ENCODE assay signal across 8 cellular contexts in genomic region chr1:25817840-25818501, GRCh38. TPM values are rescaled to one million over a fixed set of nuclear protein-coding genes. Genes with fewer than 3 reads are reported as not detected.
DNase-seq lines count a peak whose midpoint lies in the region; ATAC-seq, FAIRE-seq and TF ChIP-seq lines count a peak whose summit lies in the region.

No MANE protein-coding gene starts in this region.

- H3K36me3 ChIP-seq in HepG2 (replicated peaks in 1 of 2; ENCODE audit: control insufficient read depth in 1 of 2, insufficient read depth in 2 of 2, low read length in 2 of 2) (no peaks in the 10 kb centered on the region), ascending aorta (peaks cover 30 to 32% of the 10 kb centered on the region in 2 donors)

- peaks cover 30% of the 10 kb centered on the region for H3K4me1 Mint-ChIP-seq in stimulated activated naive CD8-positive, alpha-beta T cell treated with anti-CD3 and anti-CD28 coated beads, Interleukin-15, Interleukin-2, amounts not matched to agents 100 ng/mL and 50 ng/mL, for 24 hours (ENCODE audit: low read depth)
- peaks cover 35% of the 10 kb centered on the region for H3K4me1 Mint-ChIP-seq in activated T-helper 1 cell treated with anti-CD3 and anti-CD28 coated beads, Interleukin-12 subunit alpha, Interleukin-12 subunit beta, Interleukin-2, Interleukin-4 antibody, amounts not matched to agents 30 ng/mL and 10 ng/mL and 1 ng/mL, durations not matched to agents 14 hours and 24 hours and 36 hours (ENCODE audit: low read depth)

- H3K4me3 ChIP-seq in HepG2 (replicated peaks in 1 of 3; ENCODE audit: insufficient read depth in 1 of 3, low read depth in 2 of 3, low read length in 3 of 3) (peak overlapping the region in 2 of 3 experiments; percentile 90 to 94; a peak in 3 of 6 replicates), ascending aorta (no peak overlapping the region)

- H3K36me3 Mint-ChIP-seq in stimulated activated naive CD8-positive, alpha-beta T cell treated with anti-CD3 and anti-CD28 coated beads, Interleukin-15, Interleukin-2, amounts not matched to agents 100 ng/mL and 50 ng/mL, for 24 hours (ENCODE audit: low read depth) = peaks cover 3% of the 10 kb centered on the region
- peaks cover 8% of the 10 kb centered on the region for H3K36me3 Mint-ChIP-seq in activated T-helper 1 cell treated with anti-CD3 and anti-CD28 coated beads, Interleukin-12 subunit alpha, Interleukin-12 subunit beta, Interleukin-2, Interleukin-4 antibody, amounts not matched to agents 30 ng/mL and 10 ng/mL and 1 ng/mL, durations not matched to agents 14 hours and 24 hours and 36 hours (ENCODE audit: low read depth)

- DNase-seq in stimulated activated naive CD8-positive, alpha-beta T cell treated with anti-CD3 and anti-CD28 coated beads, Interleukin-15, Interleukin-2, amounts not matched to agents 100 U/mL and 50 U/mL, for 24 hours = no peak
- no peak for DNase-seq in activated T-helper 1 cell treated with anti-CD3 and anti-CD28 coated beads, Interleukin-12 subunit alpha, Interleukin-12 subunit beta, Interleukin-2, Interleukin-4 antibody, amounts not matched to agents 30 ng/mL and 10 ng/mL and 1 ng/mL, durations not matched to agents 14 hours and 24 hours and 36 hours (ENCODE audit: low spot score)
- DNase-seq in HepG2 (ENCODE audit: low spot score) (peak; percentile 10), omental fat pad (ENCODE audit: low spot score) (no peak), ascending aorta (ENCODE audit: low spot score in 2 of 2) (no peak), A172 (ENCODE audit: low spot score) (no peak)

- no peak overlapping the region for H2AFZ ChIP-seq in HepG2 (ENCODE audit: low read length)

- intact Hi-C loops in activated T-helper 1 cell treated with anti-CD3 and anti-CD28 coated beads, Interleukin-12 subunit alpha, Interleukin-12 subunit beta, Interleukin-2, Interleukin-4 antibody, amounts not matched to agents 30 ng/mL and 10 ng/mL and 1 ng/mL, durations not matched to agents 14 hours and 24 hours and 36 hours (cut with micrococcal nuclease) = no loop called here
- intact Hi-C loops in HepG2 (cut with micrococcal nuclease; ENCODE audit: unreplicated experiment) (no loop called here), ascending aorta (cut with DNase I) (no loop called here)

- POLR2A ChIA-PET in HepG2 (lab: Yijun Ruan, JAX) = interaction anchor here (1.0 to 3.3 kb wide), 3 partner anchors 8 to 179 kb away, joined by 3 to 20 read pairs (median 10); partner anchors contain the start of gene PAFAH2

- peak overlapping the region; percentile 98 for H3K27ac ChIP-seq in HepG2 (ENCODE audit: extremely low read length, insufficient read depth, low read length)
- H3K27ac ChIP-seq in ascending aorta = no peak overlapping the region

- H3K27me3 ChIP-seq in HepG2 (ENCODE audit: control insufficient read depth in 1 of 2, insufficient read depth in 2 of 2, low read length in 2 of 2) (no peaks in the 10 kb centered on the region; a peak in 1 of 5 replicates), ascending aorta (no peaks in the 10 kb centered on the region)

- H3K9ac ChIP-seq in HepG2 (ENCODE audit: insufficient read depth, low read depth, low read length) = peak overlapping the region; percentile 98

- FAIRE-seq in HepG2 (lab: Jason Lieb, UNC) = peak; percentile 83

- ATAC-seq in stimulated activated naive CD8-positive, alpha-beta T cell treated with anti-CD3 and anti-CD28 coated beads, Interleukin-15, Interleukin-2, amounts not matched to agents 100 U/mL and 50 U/mL, for 24 hours = no peak
- no peak for ATAC-seq in HepG2
- ATAC-seq in omental fat pad (ENCODE audit: low FRiP score) = no peak
- no peak for ATAC-seq in HG03457 (IDR thresholded peaks at IDR 0.05; ENCODE audit: unreplicated experiment)

- in situ Hi-C loops in HepG2 (cut with HindIII; ENCODE audit: extremely low pct_ligation_motif_present, low pct_unique_long_range_greater_than_20kb) = loop anchor here (25.0 kb wide), 1 partner anchor 206 kb away; the partner anchor contains the start of gene MAN1C1

- H3K27ac Mint-ChIP-seq in stimulated activated naive CD8-positive, alpha-beta T cell treated with anti-CD3 and anti-CD28 coated beads, Interleukin-15, Interleukin-2, amounts not matched to agents 100 ng/mL and 50 ng/mL, for 24 hours = peak overlapping the region; percentile 2
- H3K27ac Mint-ChIP-seq in activated T-helper 1 cell treated with anti-CD3 and anti-CD28 coated beads, Interleukin-12 subunit alpha, Interleukin-12 subunit beta, Interleukin-2, Interleukin-4 antibody, amounts not matched to agents 30 ng/mL and 10 ng/mL and 1 ng/mL, durations not matched to agents 14 hours and 24 hours and 36 hours = peak overlapping the region; percentile 73

- H4K20me1 ChIP-seq in HepG2 (ENCODE audit: insufficient read depth, low read length) = peaks cover 4% of the 10 kb centered on the region; the same call in 1 of the 2 replicates

- 0 out of 2 replicates have a peak, but pooled peaks have one; percentile 5 for TF ChIP-seq RAD21 in HepG2 (CRISPR knock-in tag; IDR thresholded peaks at IDR 0.05)

- H3K9me3 ChIP-seq in HepG2 (ENCODE audit: low read length) = no peaks in the 10 kb centered on the region
- H3K9me3 ChIP-seq in ascending aorta = no peaks in the 10 kb centered on the region

- BruUV-seq in HepG2 (replicated peaks; lab: Mats Ljungman, UMichigan) = no TSS peak

- H3K79me2 ChIP-seq in HepG2 (ENCODE audit: insufficient read depth, low read length) = peaks cover 25% of the 10 kb centered on the region

- peak overlapping the region; percentile 49 for H3K4me3 Mint-ChIP-seq in stimulated activated naive CD8-positive, alpha-beta T cell treated with anti-CD3 and anti-CD28 coated beads, Interleukin-15, Interleukin-2, amounts not matched to agents 100 ng/mL and 50 ng/mL, for 24 hours
- peak overlapping the region; percentile 97 for H3K4me3 Mint-ChIP-seq in activated T-helper 1 cell treated with anti-CD3 and anti-CD28 coated beads, Interleukin-12 subunit alpha, Interleukin-12 subunit beta, Interleukin-2, Interleukin-4 antibody, amounts not matched to agents 30 ng/mL and 10 ng/mL and 1 ng/mL, durations not matched to agents 14 hours and 24 hours and 36 hours

- TF ChIP-seq EP300 in HepG2 (IDR thresholded peaks at IDR 0.05; ENCODE audit: low read depth in 2 of 2, low read length in 2 of 2) (no peak), HepG2 (CRISPR knock-in tag; IDR thresholded peaks at IDR 0.05; ENCODE audit: borderline replicate concordance) (no peak)

- 23% methylated on average over 4 of the region's 8 CpGs for WGBS in HepG2 (ENCODE audit: low lambda C conversion rate)

- CTCF ChIA-PET in HepG2 (lab: Yijun Ruan, JAX; ENCODE audit: low intra/inter-chr PET ratio, low total read pairs) = no interaction called here

- 0 out of 4 replicates have a peak, but pooled peaks of 1 of the 2 experiments have one; percentile 40 for TF ChIP-seq POLR2A in HepG2 (IDR thresholded peaks at IDR 0.05; ENCODE audit: insufficient read depth in 1 of 2, low read depth in 2 of 2, low read length in 2 of 2)

- H3K4me1 ChIP-seq in HepG2 (ENCODE audit: insufficient read depth, low read length) (peaks cover 28% of the 10 kb centered on the region), ascending aorta (peaks cover 10 to 22% of the 10 kb centered on the region in 2 donors)

- peak overlapping the region; percentile 95 for H3K4me2 ChIP-seq in HepG2 (ENCODE audit: low read depth, low read length)

- no peaks in the 10 kb centered on the region for H3K27me3 Mint-ChIP-seq in stimulated activated naive CD8-positive, alpha-beta T cell treated with anti-CD3 and anti-CD28 coated beads, Interleukin-15, Interleukin-2, amounts not matched to agents 100 ng/mL and 50 ng/mL, for 24 hours
- no peaks in the 10 kb centered on the region for H3K27me3 Mint-ChIP-seq in activated T-helper 1 cell treated with anti-CD3 and anti-CD28 coated beads, Interleukin-12 subunit alpha, Interleukin-12 subunit beta, Interleukin-2, Interleukin-4 antibody, amounts not matched to agents 30 ng/mL and 10 ng/mL and 1 ng/mL, durations not matched to agents 14 hours and 24 hours and 36 hours (ENCODE audit: insufficient read depth)

- H3K9me3 Mint-ChIP-seq in stimulated activated naive CD8-positive, alpha-beta T cell treated with anti-CD3 and anti-CD28 coated beads, Interleukin-15, Interleukin-2, amounts not matched to agents 100 ng/mL and 50 ng/mL, for 24 hours = no peaks in the 10 kb centered on the region
- H3K9me3 Mint-ChIP-seq in activated T-helper 1 cell treated with anti-CD3 and anti-CD28 coated beads, Interleukin-12 subunit alpha, Interleukin-12 subunit beta, Interleukin-2, Interleukin-4 antibody, amounts not matched to agents 30 ng/mL and 10 ng/mL and 1 ng/mL, durations not matched to agents 14 hours and 24 hours and 36 hours = no peaks in the 10 kb centered on the region

- TF ChIP-seq CTCF in HepG2 (CRISPR knock-in tag; IDR thresholded peaks at IDR 0.05) (peak; percentile 52), omental fat pad (IDR thresholded peaks at IDR 0.05) (no peak), ascending aorta (IDR thresholded peaks at IDR 0.05) (no peak)

RNA-seq across cellular contexts. Expression of gene MTFR1L, which starts 1.8 kb away (rescaled TPM):
- 29.3 and 30.0 TPM in 2 replicates for total RNA-seq in activated T-helper 1 cell treated with anti-CD3 and anti-CD28 coated beads, Interleukin-12 subunit alpha, Interleukin-12 subunit beta, Interleukin-2, Interleukin-4 antibody, amounts not matched to agents 30 ng/mL and 10 ng/mL and 1 ng/mL, durations not matched to agents 14 hours and 24 hours and 36 hours
- total RNA-seq in HepG2 (2016; rRNA removed; fragmentation: Illumina TruSeq; extraction: Trizol) (38.0 and 47.5 TPM in 2 replicates), omental fat pad (10 to 100 TPM; 40.8 to 84.2 (median 61.3) TPM), ascending aorta (20.9 TPM)
- 28.2 and 30.9 TPM in 2 replicates for total RNA-seq in HepG2 (2016; cell fraction: cytosol; rRNA removed; fragmentation: Illumina TruSeq; extraction: Trizol; ENCODE audit: low read depth)
- total RNA-seq in HepG2 (2016; cell fraction: insoluble cytoplasmic fraction; rRNA removed; fragmentation: Illumina TruSeq; extraction: Trizol) = 40.1 and 47.2 TPM in 2 replicates
- total RNA-seq in HepG2 (2016; cell fraction: membrane; rRNA removed; fragmentation: Illumina TruSeq; extraction: Trizol) = 56.8 and 65.1 TPM in 2 replicates
- total RNA-seq in HepG2 (2016; cell fraction: nucleus; rRNA removed; fragmentation: Illumina TruSeq; extraction: Trizol) = 25.8 and 26.4 TPM in 2 replicates
- polyA plus RNA-seq in HepG2 (2011; rRNA removed) = 55.7 and 68.1 TPM in 2 replicates
- polyA plus RNA-seq in HepG2 (2011; cell fraction: cytosol; rRNA removed) = 36.1 and 44.8 TPM in 2 replicates
- polyA plus RNA-seq in HepG2 (2011; cell fraction: nucleus; rRNA removed) = 196 and 210 TPM in 2 replicates
- polyA plus RNA-seq in HepG2 (2012) = 39.2 and 42.0 TPM in 2 replicates
- 28.1 and 35.4 TPM in 2 replicates for polyA plus RNA-seq in HepG2 (2016; cell fraction: cytosol; fragmentation: Illumina TruSeq; extraction: Trizol; ENCODE audit: low read depth)
- 45.3 and 52.8 TPM in 2 replicates for polyA plus RNA-seq in HepG2 (2016; cell fraction: insoluble cytoplasmic fraction; fragmentation: Illumina TruSeq; extraction: Trizol; ENCODE audit: low read depth)
- polyA plus RNA-seq in HepG2 (2016; cell fraction: membrane; fragmentation: Illumina TruSeq; extraction: Trizol; ENCODE audit: low read depth) = 52.1 and 54.5 TPM in 2 replicates
- polyA plus RNA-seq in HepG2 (2016; cell fraction: nucleus; fragmentation: Illumina TruSeq; extraction: Trizol; ENCODE audit: insufficient read depth, low read depth) = 60.6 and 65.4 TPM in 2 replicates
- 29.8 and 53.8 TPM in 2 replicates for polyA minus RNA-seq in HepG2 (2011; rRNA and poly(A)+ RNA removed; ENCODE audit: low replicate concordance)
- polyA minus RNA-seq in HepG2 (2011; cell fraction: cytosol; rRNA and poly(A)+ RNA removed) = 18.0 and 18.1 TPM in 2 replicates
- 23.8 and 32.3 TPM in 2 replicates for polyA minus RNA-seq in HepG2 (2011; cell fraction: nucleus; rRNA and poly(A)+ RNA removed)
- total RNA-seq in A172 (2014; rRNA removed; shearing (Covaris generic)) = 20.8 and 26.5 TPM in 2 replicates

RNA-seq across cellular contexts. Expression of gene SELENON, which starts 18.0 kb away (rescaled TPM):
- 5.2 and 5.3 TPM in 2 replicates for total RNA-seq in activated T-helper 1 cell treated with anti-CD3 and anti-CD28 coated beads, Interleukin-12 subunit alpha, Interleukin-12 subunit beta, Interleukin-2, Interleukin-4 antibody, amounts not matched to agents 30 ng/mL and 10 ng/mL and 1 ng/mL, durations not matched to agents 14 hours and 24 hours and 36 hours
- total RNA-seq in HepG2 (2016; rRNA removed; fragmentation: Illumina TruSeq; extraction: Trizol) = 3.4 and 3.8 TPM in 2 replicates
- total RNA-seq in HepG2 (2016; cell fraction: cytosol; rRNA removed; fragmentation: Illumina TruSeq; extraction: Trizol; ENCODE audit: low read depth) = 1.4 and 1.6 TPM in 2 replicates
- 2.6 and 3.9 TPM in 2 replicates for total RNA-seq in HepG2 (2016; cell fraction: insoluble cytoplasmic fraction; rRNA removed; fragmentation: Illumina TruSeq; extraction: Trizol)
- 5.9 and 6.0 TPM in 2 replicates for total RNA-seq in HepG2 (2016; cell fraction: membrane; rRNA removed; fragmentation: Illumina TruSeq; extraction: Trizol)
- total RNA-seq in HepG2 (2016; cell fraction: nucleus; rRNA removed; fragmentation: Illumina TruSeq; extraction: Trizol) = 6.6 and 8.7 TPM in 2 replicates
- polyA plus RNA-seq in HepG2 (2011; rRNA removed) = 8.0 and 8.9 TPM in 2 replicates
- 9.0 and 9.2 TPM in 2 replicates for polyA plus RNA-seq in HepG2 (2011; cell fraction: cytosol; rRNA removed)
- 13.1 and 15.6 TPM in 2 replicates for polyA plus RNA-seq in HepG2 (2011; cell fraction: nucleus; rRNA removed)
- 10.5 and 11.5 TPM in 2 replicates for polyA plus RNA-seq in HepG2 (2012)
- 3.5 and 4.0 TPM in 2 replicates for polyA plus RNA-seq in HepG2 (2016; cell fraction: cytosol; fragmentation: Illumina TruSeq; extraction: Trizol; ENCODE audit: low read depth)
- polyA plus RNA-seq in HepG2 (2016; cell fraction: insoluble cytoplasmic fraction; fragmentation: Illumina TruSeq; extraction: Trizol; ENCODE audit: low read depth) = 8.8 and 12.5 TPM in 2 replicates
- polyA plus RNA-seq in HepG2 (2016; cell fraction: membrane; fragmentation: Illumina TruSeq; extraction: Trizol; ENCODE audit: low read depth) = 12.1 and 12.7 TPM in 2 replicates
- 27.6 and 29.1 TPM in 2 replicates for polyA plus RNA-seq in HepG2 (2016; cell fraction: nucleus; fragmentation: Illumina TruSeq; extraction: Trizol; ENCODE audit: insufficient read depth, low read depth)
- polyA minus RNA-seq in HepG2 (2011; rRNA and poly(A)+ RNA removed; ENCODE audit: low replicate concordance) = 10.4 TPM in 2 replicates
- polyA minus RNA-seq in HepG2 (2011; cell fraction: cytosol; rRNA and poly(A)+ RNA removed) = 8.1 and 8.3 TPM in 2 replicates
- 3.1 and 5.0 TPM in 2 replicates for polyA minus RNA-seq in HepG2 (2011; cell fraction: nucleus; rRNA and poly(A)+ RNA removed)
- 10 to 100 TPM; 26.0 to 57.3 (median 53.6) TPM for total RNA-seq in omental fat pad
- total RNA-seq in ascending aorta = 208 TPM
- total RNA-seq in A172 (2014; rRNA removed; shearing (Covaris generic)) = 21.7 and 28.4 TPM in 2 replicates

RNA-seq across cellular contexts. Expression of gene AUNIP, which starts 41.3 kb away (rescaled TPM):
- total RNA-seq in activated T-helper 1 cell treated with anti-CD3 and anti-CD28 coated beads, Interleukin-12 subunit alpha, Interleukin-12 subunit beta, Interleukin-2, Interleukin-4 antibody, amounts not matched to agents 30 ng/mL and 10 ng/mL and 1 ng/mL, durations not matched to agents 14 hours and 24 hours and 36 hours = 10.2 and 12.3 TPM in 2 replicates
- total RNA-seq in HepG2 (2016; rRNA removed; fragmentation: Illumina TruSeq; extraction: Trizol) (12.3 and 12.8 TPM in 2 replicates), omental fat pad (not detected), ascending aorta (not detected)
- total RNA-seq in HepG2 (2016; cell fraction: cytosol; rRNA removed; fragmentation: Illumina TruSeq; extraction: Trizol; ENCODE audit: low read depth) = 5.7 TPM in 2 replicates
- 12.6 and 14.1 TPM in 2 replicates for total RNA-seq in HepG2 (2016; cell fraction: insoluble cytoplasmic fraction; rRNA removed; fragmentation: Illumina TruSeq; extraction: Trizol)
- 10.9 and 11.6 TPM in 2 replicates for total RNA-seq in HepG2 (2016; cell fraction: membrane; rRNA removed; fragmentation: Illumina TruSeq; extraction: Trizol)
- 10.2 and 12.0 TPM in 2 replicates for total RNA-seq in HepG2 (2016; cell fraction: nucleus; rRNA removed; fragmentation: Illumina TruSeq; extraction: Trizol)
- polyA plus RNA-seq in HepG2 (2011; rRNA removed) = 2.4 and 3.8 TPM in 2 replicates
- 2.0 and 2.5 TPM in 2 replicates for polyA plus RNA-seq in HepG2 (2011; cell fraction: cytosol; rRNA removed)
- polyA plus RNA-seq in HepG2 (2011; cell fraction: nucleus; rRNA removed) = 2.3 TPM in 2 replicates
- 1.4 and 2.3 TPM in 2 replicates for polyA plus RNA-seq in HepG2 (2012)
- 2.5 and 3.0 TPM in 2 replicates for polyA plus RNA-seq in HepG2 (2016; cell fraction: cytosol; fragmentation: Illumina TruSeq; extraction: Trizol; ENCODE audit: low read depth)
- 12.7 and 13.5 TPM in 2 replicates for polyA plus RNA-seq in HepG2 (2016; cell fraction: insoluble cytoplasmic fraction; fragmentation: Illumina TruSeq; extraction: Trizol; ENCODE audit: low read depth)
- polyA plus RNA-seq in HepG2 (2016; cell fraction: membrane; fragmentation: Illumina TruSeq; extraction: Trizol; ENCODE audit: low read depth) = 4.7 and 4.8 TPM in 2 replicates
- polyA plus RNA-seq in HepG2 (2016; cell fraction: nucleus; fragmentation: Illumina TruSeq; extraction: Trizol; ENCODE audit: insufficient read depth, low read depth) = 7.1 and 8.3 TPM in 2 replicates
- 4.6 and 20.8 TPM in 2 replicates for polyA minus RNA-seq in HepG2 (2011; rRNA and poly(A)+ RNA removed; ENCODE audit: low replicate concordance)
- 2.7 and 3.9 TPM in 2 replicates for polyA minus RNA-seq in HepG2 (2011; cell fraction: cytosol; rRNA and poly(A)+ RNA removed)
- 5.7 and 7.3 TPM in 2 replicates for polyA minus RNA-seq in HepG2 (2011; cell fraction: nucleus; rRNA and poly(A)+ RNA removed)
- 4.8 and 4.9 TPM in 2 replicates for total RNA-seq in A172 (2014; rRNA removed; shearing (Covaris generic))

RNA-seq across cellular contexts. Expression of gene PAQR7, which starts 57.5 kb away (rescaled TPM):
- total RNA-seq in activated T-helper 1 cell treated with anti-CD3 and anti-CD28 coated beads, Interleukin-12 subunit alpha, Interleukin-12 subunit beta, Interleukin-2, Interleukin-4 antibody, amounts not matched to agents 30 ng/mL and 10 ng/mL and 1 ng/mL, durations not matched to agents 14 hours and 24 hours and 36 hours = 5.8 and 6.1 TPM in 2 replicates
- 6.0 and 13.2 TPM in 2 replicates for total RNA-seq in HepG2 (2016; rRNA removed; fragmentation: Illumina TruSeq; extraction: Trizol)
- total RNA-seq in HepG2 (2016; cell fraction: cytosol; rRNA removed; fragmentation: Illumina TruSeq; extraction: Trizol; ENCODE audit: low read depth) = 4.1 and 4.7 TPM in 2 replicates
- 6.2 and 13.0 TPM in 2 replicates for total RNA-seq in HepG2 (2016; cell fraction: insoluble cytoplasmic fraction; rRNA removed; fragmentation: Illumina TruSeq; extraction: Trizol)
- total RNA-seq in HepG2 (2016; cell fraction: membrane; rRNA removed; fragmentation: Illumina TruSeq; extraction: Trizol) = 10.2 and 10.4 TPM in 2 replicates
- 8.2 and 9.4 TPM in 2 replicates for total RNA-seq in HepG2 (2016; cell fraction: nucleus; rRNA removed; fragmentation: Illumina TruSeq; extraction: Trizol)
- polyA plus RNA-seq in HepG2 (2011; rRNA removed) = 16.6 and 20.2 TPM in 2 replicates
- 19.1 and 22.5 TPM in 2 replicates for polyA plus RNA-seq in HepG2 (2011; cell fraction: cytosol; rRNA removed)
- polyA plus RNA-seq in HepG2 (2011; cell fraction: nucleus; rRNA removed) = 17.0 and 18.5 TPM in 2 replicates
- 13.9 and 14.2 TPM in 2 replicates for polyA plus RNA-seq in HepG2 (2012)
- polyA plus RNA-seq in HepG2 (2016; cell fraction: cytosol; fragmentation: Illumina TruSeq; extraction: Trizol; ENCODE audit: low read depth) = 2.4 TPM in 2 replicates
- 4.5 and 5.3 TPM in 2 replicates for polyA plus RNA-seq in HepG2 (2016; cell fraction: insoluble cytoplasmic fraction; fragmentation: Illumina TruSeq; extraction: Trizol; ENCODE audit: low read depth)
- polyA plus RNA-seq in HepG2 (2016; cell fraction: membrane; fragmentation: Illumina TruSeq; extraction: Trizol; ENCODE audit: low read depth) = 5.2 and 5.6 TPM in 2 replicates
- polyA plus RNA-seq in HepG2 (2016; cell fraction: nucleus; fragmentation: Illumina TruSeq; extraction: Trizol; ENCODE audit: insufficient read depth, low read depth) = 19.6 and 20.2 TPM in 2 replicates
- polyA minus RNA-seq in HepG2 (2011; rRNA and poly(A)+ RNA removed; ENCODE audit: low replicate concordance) = 21.8 and 127 TPM in 2 replicates
- 28.0 and 29.7 TPM in 2 replicates for polyA minus RNA-seq in HepG2 (2011; cell fraction: cytosol; rRNA and poly(A)+ RNA removed)
- polyA minus RNA-seq in HepG2 (2011; cell fraction: nucleus; rRNA and poly(A)+ RNA removed) = 6.8 and 10.7 TPM in 2 replicates
- 1 to 10 TPM; 4.3 to 7.2 (median 6.5) TPM for total RNA-seq in omental fat pad
- total RNA-seq in ascending aorta = 6.9 TPM
- total RNA-seq in A172 (2014; rRNA removed; shearing (Covaris generic)) = 0.19 and 1.1 TPM in 2 replicates

Comparison
In these comparisons a context has a peak if more than half of its experiments do, and no peak if none do; other contexts are left out.
1. H3K4me3 ChIP-seq: peak in HepG2 (2 of 3); none in ascending aorta (0 of 2).